ENCODE assay signal across 9 cellular contexts in the genomic region with DNA sequence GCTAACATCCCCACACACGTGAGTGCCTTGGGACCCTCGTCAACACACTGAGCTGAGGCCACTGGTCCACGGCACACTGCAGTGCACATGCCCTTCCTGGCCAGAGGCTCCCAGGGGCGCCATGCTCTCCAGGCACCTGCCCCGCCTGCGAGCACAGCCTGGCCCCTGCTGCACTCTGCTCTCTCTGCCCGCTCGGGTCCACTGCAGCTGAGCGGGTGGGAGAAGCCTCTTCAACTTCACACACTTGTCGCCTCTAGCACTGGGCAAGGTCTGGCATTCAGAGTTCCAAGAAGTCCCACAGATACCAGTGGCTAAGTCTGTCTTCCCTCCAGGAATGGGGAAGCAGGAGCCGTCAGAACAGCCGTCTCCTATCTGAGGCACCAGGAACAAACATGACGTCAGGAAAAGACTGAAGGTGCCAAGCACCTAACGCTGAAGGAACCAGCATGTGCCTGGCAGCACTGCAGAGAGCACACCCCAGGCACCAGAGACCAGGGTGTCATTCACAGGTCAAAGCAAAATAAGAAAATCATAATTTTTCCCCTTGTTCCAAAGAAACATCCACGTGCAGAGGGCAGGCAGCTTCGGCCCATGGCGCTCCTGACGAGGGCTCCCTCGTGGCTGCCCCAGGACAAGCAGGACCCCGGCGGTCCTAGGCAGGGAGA.
DNase-seq lines count a peak whose midpoint lies in the region; ATAC-seq and TF ChIP-seq lines count a peak whose summit lies in the region.
"Had no signal": no experiment of that assay in that cellular context is flagged by ENCODE, and none has a peak within 500 bp of the region (broad histone marks: within the 10 kb centered on the region; RNA-seq: fewer than 3 reads in every experiment).

No MANE protein-coding gene starts in this region.

- peaks cover 51 to 72% (median 64%) of the 10 kb centered on the region in 3 donors for H3K4me1 Mint-ChIP-seq in CD8-positive, alpha-beta memory T cell
- peaks cover 41% of the 10 kb centered on the region for H3K4me1 Mint-ChIP-seq in activated naive CD8-positive, alpha-beta T cell treated with anti-CD3 and anti-CD28 coated beads, Interleukin-2, amount 50 U/mL, for 24 hours
- peaks cover 32% of the 10 kb centered on the region for H3K4me1 Mint-ChIP-seq in activated T-helper 1 cell treated with anti-CD3 and anti-CD28 coated beads, Interleukin-12 subunit alpha, Interleukin-12 subunit beta, Interleukin-2, Interleukin-4 antibody, amounts not matched to agents 30 ng/mL and 10 ng/mL and 1 ng/mL, durations not matched to agents 14 hours and 24 hours and 36 hours (ENCODE audit: low read depth)

- H3K4me3 Mint-ChIP-seq in CD8-positive, alpha-beta memory T cell = no peak overlapping the region
- no peak overlapping the region for H3K4me3 Mint-ChIP-seq in activated naive CD8-positive, alpha-beta T cell treated with anti-CD3 and anti-CD28 coated beads, Interleukin-2, amount 50 U/mL, for 24 hours
- no peak overlapping the region for H3K4me3 Mint-ChIP-seq in activated T-helper 1 cell treated with anti-CD3 and anti-CD28 coated beads, Interleukin-12 subunit alpha, Interleukin-12 subunit beta, Interleukin-2, Interleukin-4 antibody, amounts not matched to agents 30 ng/mL and 10 ng/mL and 1 ng/mL, durations not matched to agents 14 hours and 24 hours and 36 hours
- H3K4me3 Mint-ChIP-seq: neural progenitor cell had no signal

- DNase-seq in CD8-positive, alpha-beta memory T cell = no peak
- DNase-seq in activated naive CD8-positive, alpha-beta T cell treated with anti-CD3 and anti-CD28 coated beads, Interleukin-2, amount 50 U/mL, for 24 hours = no peak
- peak in 4 of 5 donors; percentile 51 to 87 (median 64) for DNase-seq in heart left ventricle
- no peak for DNase-seq in sciatic nerve (ENCODE audit: low spot score)
- no peak for DNase-seq in SKM-1 (lab: John Stamatoyannopoulos, UW; ENCODE audit: unreplicated experiment)
- DNase-seq in AG08395 (ENCODE audit: low spot score) = no peak
- no peak for DNase-seq in activated T-helper 1 cell treated with anti-CD3 and anti-CD28 coated beads, Interleukin-12 subunit alpha, Interleukin-12 subunit beta, Interleukin-2, Interleukin-4 antibody, amounts not matched to agents 30 ng/mL and 10 ng/mL and 1 ng/mL, durations not matched to agents 14 hours and 24 hours and 36 hours (ENCODE audit: low spot score)

- ATAC-seq in activated naive CD8-positive, alpha-beta T cell treated with anti-CD3 and anti-CD28 coated beads, Interleukin-2, amount 50 U/mL, for 24 hours = no peak
- ATAC-seq in heart left ventricle (peak; percentile 81 to 86 (median 84)), sciatic nerve (peak; percentile 40), HG02973 (IDR thresholded peaks at IDR 0.05; ENCODE audit: unreplicated experiment) (no peak)

- TF ChIP-seq POLR2A in heart left ventricle (IDR thresholded peaks at IDR 0.05) = no peak

- no peaks in the 10 kb centered on the region for H3K9me3 ChIP-seq in CD8-positive, alpha-beta memory T cell (ENCODE audit: low read length)
- no peaks in the 10 kb centered on the region for H3K9me3 ChIP-seq in heart left ventricle

- H3K9me3 Mint-ChIP-seq in CD8-positive, alpha-beta memory T cell = no peaks in the 10 kb centered on the region
- no peaks in the 10 kb centered on the region for H3K9me3 Mint-ChIP-seq in activated naive CD8-positive, alpha-beta T cell treated with anti-CD3 and anti-CD28 coated beads, Interleukin-2, amount 50 U/mL, for 24 hours
- no peaks in the 10 kb centered on the region for H3K9me3 Mint-ChIP-seq in activated T-helper 1 cell treated with anti-CD3 and anti-CD28 coated beads, Interleukin-12 subunit alpha, Interleukin-12 subunit beta, Interleukin-2, Interleukin-4 antibody, amounts not matched to agents 30 ng/mL and 10 ng/mL and 1 ng/mL, durations not matched to agents 14 hours and 24 hours and 36 hours

- WGBS in heart left ventricle, 4 donors = 53 to 61% (median 58%) methylated on average over 17 to 21 of the region's 21 CpGs

- POLR2A ChIA-PET in CD8-positive, alpha-beta memory T cell (lab: Charles Lee) = no interaction called here

- H3K27ac ChIP-seq in CD8-positive, alpha-beta memory T cell (ENCODE audit: low read depth, low read length) = no peak overlapping the region
- peak overlapping the region; percentile 51 to 97 (median 86) for H3K27ac ChIP-seq in heart left ventricle

- CTCF ChIA-PET in CD8-positive, alpha-beta memory T cell (lab: Charles Lee) = no interaction called here

- H3K36me3 Mint-ChIP-seq in CD8-positive, alpha-beta memory T cell = peaks cover 0 to 64% (median 7%) of the 10 kb centered on the region in 3 donors
- H3K36me3 Mint-ChIP-seq in activated naive CD8-positive, alpha-beta T cell treated with anti-CD3 and anti-CD28 coated beads, Interleukin-2, amount 50 U/mL, for 24 hours (ENCODE audit: low read depth) = peaks cover 24% of the 10 kb centered on the region
- peaks cover 23% of the 10 kb centered on the region for H3K36me3 Mint-ChIP-seq in activated T-helper 1 cell treated with anti-CD3 and anti-CD28 coated beads, Interleukin-12 subunit alpha, Interleukin-12 subunit beta, Interleukin-2, Interleukin-4 antibody, amounts not matched to agents 30 ng/mL and 10 ng/mL and 1 ng/mL, durations not matched to agents 14 hours and 24 hours and 36 hours (ENCODE audit: low read depth)

- peak overlapping the region in 6 of 8 donors; percentile 17 to 91 (median 44) for H3K27ac Mint-ChIP-seq in CD8-positive, alpha-beta memory T cell
- H3K27ac Mint-ChIP-seq in activated naive CD8-positive, alpha-beta T cell treated with anti-CD3 and anti-CD28 coated beads, Interleukin-2, amount 50 U/mL, for 24 hours = peak overlapping the region; percentile 42
- H3K27ac Mint-ChIP-seq in activated T-helper 1 cell treated with anti-CD3 and anti-CD28 coated beads, Interleukin-12 subunit alpha, Interleukin-12 subunit beta, Interleukin-2, Interleukin-4 antibody, amounts not matched to agents 30 ng/mL and 10 ng/mL and 1 ng/mL, durations not matched to agents 14 hours and 24 hours and 36 hours = no peak overlapping the region
- H3K27ac Mint-ChIP-seq: neural progenitor cell had no signal

- peak in 3 of 12 donors; percentile 16 to 26 (median 21) for TF ChIP-seq CTCF in heart left ventricle (IDR thresholded peaks at IDR 0.05)

- H3K4me1 ChIP-seq in CD8-positive, alpha-beta memory T cell (ENCODE audit: insufficient read depth, low read length) = peaks cover 31% of the 10 kb centered on the region
- peaks cover 0 to 72% (median 29%) of the 10 kb centered on the region in 12 donors for H3K4me1 ChIP-seq in heart left ventricle

- H3K4me3 ChIP-seq in CD8-positive, alpha-beta memory T cell (ENCODE audit: low read length) = no peak overlapping the region
- H3K4me3 ChIP-seq in heart left ventricle = no peak overlapping the region
- H3K4me3 ChIP-seq: neural progenitor cell had no signal

- H3K36me3 ChIP-seq in CD8-positive, alpha-beta memory T cell (ENCODE audit: insufficient read depth, low read length) = peaks cover 33% of the 10 kb centered on the region
- peaks cover 0 to 51% (median 19%) of the 10 kb centered on the region in 9 donors for H3K36me3 ChIP-seq in heart left ventricle
- H3K36me3 ChIP-seq: neural progenitor cell had no signal

- intact Hi-C loops in heart left ventricle (cut with DNase I) (no loop called here), sciatic nerve (cut with DNase I) (no loop called here)
- intact Hi-C loops in activated T-helper 1 cell treated with anti-CD3 and anti-CD28 coated beads, Interleukin-12 subunit alpha, Interleukin-12 subunit beta, Interleukin-2, Interleukin-4 antibody, amounts not matched to agents 30 ng/mL and 10 ng/mL and 1 ng/mL, durations not matched to agents 14 hours and 24 hours and 36 hours (cut with micrococcal nuclease) = no loop called here

- no peaks in the 10 kb centered on the region for H3K27me3 Mint-ChIP-seq in CD8-positive, alpha-beta memory T cell
- H3K27me3 Mint-ChIP-seq in activated naive CD8-positive, alpha-beta T cell treated with anti-CD3 and anti-CD28 coated beads, Interleukin-2, amount 50 U/mL, for 24 hours = no peaks in the 10 kb centered on the region
- H3K27me3 Mint-ChIP-seq in activated T-helper 1 cell treated with anti-CD3 and anti-CD28 coated beads, Interleukin-12 subunit alpha, Interleukin-12 subunit beta, Interleukin-2, Interleukin-4 antibody, amounts not matched to agents 30 ng/mL and 10 ng/mL and 1 ng/mL, durations not matched to agents 14 hours and 24 hours and 36 hours (ENCODE audit: insufficient read depth) = no peaks in the 10 kb centered on the region

- H3K27me3 ChIP-seq in CD8-positive, alpha-beta memory T cell (ENCODE audit: insufficient read depth, low read length, poor library complexity, severe bottlenecking) = no peaks in the 10 kb centered on the region
- no peaks in the 10 kb centered on the region for H3K27me3 ChIP-seq in heart left ventricle
- H3K27me3 ChIP-seq: neural progenitor cell had no signal

Comparison
In these comparisons a context has a peak if more than half of its experiments do, and no peak if none do; other contexts are left out.
1. DNase-seq: peak in heart left ventricle (4 of 5); none in CD8-positive, alpha-beta memory T cell (0 of 5), activated naive CD8-positive, alpha-beta T cell treated with anti-CD3 and anti-CD28 coated beads, Interleukin-2, amount 50 U/mL, for 24 hours (single experiment), sciatic nerve (single experiment), SKM-1 (single experiment), AG08395 (single experiment) and activated T-helper 1 cell treated with anti-CD3 and anti-CD28 coated beads, Interleukin-12 subunit alpha, Interleukin-12 subunit beta, Interleukin-2, Interleukin-4 antibody, amounts not matched to agents 30 ng/mL and 10 ng/mL and 1 ng/mL, durations not matched to agents 14 hours and 24 hours and 36 hours (single experiment).
2. ATAC-seq: peak in heart left ventricle (4 of 4) and sciatic nerve (single experiment); none in activated naive CD8-positive, alpha-beta T cell treated with anti-CD3 and anti-CD28 coated beads, Interleukin-2, amount 50 U/mL, for 24 hours (single experiment) and HG02973 (single experiment).